Comparison of ENCODE assay signal across 18 cellular contexts in the genomic region with DNA sequence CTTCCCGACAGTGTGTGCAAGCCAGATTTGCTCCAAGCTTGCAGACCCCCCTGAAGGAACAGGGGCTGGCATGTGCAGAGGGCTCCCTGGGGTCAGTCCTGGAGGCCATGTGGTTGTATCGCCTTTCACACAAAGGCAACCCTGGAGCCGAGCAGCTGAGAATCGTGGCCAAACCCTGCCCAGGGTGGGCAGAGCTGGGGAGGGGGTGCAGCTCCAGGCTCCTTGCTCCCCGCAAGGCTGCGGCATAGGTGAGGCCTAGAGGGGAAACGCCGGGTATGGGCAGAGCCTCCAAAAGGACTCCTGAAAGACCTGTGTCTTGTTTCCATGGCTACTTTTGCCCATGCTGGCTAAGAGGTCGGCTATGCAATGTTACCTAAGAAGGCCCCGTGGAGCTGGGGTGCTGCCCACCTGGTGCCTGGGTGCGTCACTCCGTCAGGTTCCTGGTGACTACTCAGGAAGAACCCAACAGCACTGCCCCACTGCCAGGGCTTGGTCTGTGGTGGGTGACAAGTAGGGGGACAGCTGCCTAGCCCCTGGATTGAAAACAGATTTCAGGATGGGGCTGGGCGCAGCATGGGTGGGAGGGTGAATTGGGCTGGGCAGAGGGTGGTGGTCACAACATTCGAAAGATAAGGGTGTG.
"Had no signal": no experiment of that assay in that cellular context is flagged by ENCODE, and none has a peak within 500 bp of the region (broad histone marks: within the 10 kb centered on the region; RNA-seq: fewer than 3 reads in every experiment).

No MANE protein-coding gene starts in this region.

- H3K36me3 ChIP-seq: breast epithelium, esophagus squamous epithelium, thyroid gland had no signal

- ATAC-seq: activated CD4-positive, alpha-beta T cell treated with anti-CD3 and anti-CD28 coated beads for 36 hours; left cardiac atrium; right cardiac atrium had no signal

- H3K9me3 ChIP-seq: breast epithelium, esophagus squamous epithelium, thyroid gland had no signal

- H3K27ac ChIP-seq: breast epithelium, esophagus squamous epithelium, SK-N-MC, thyroid gland had no signal

- H3K27me3 ChIP-seq: thyroid gland had no signal

- H3K4me3 ChIP-seq: breast epithelium, esophagus squamous epithelium, SK-N-MC, thyroid gland had no signal

- H3K4me1 ChIP-seq: breast epithelium, esophagus squamous epithelium, thyroid gland had no signal

- DNase-seq: activated CD4-positive, alpha-beta T cell treated with anti-CD3 and anti-CD28 coated beads for 36 hours; activated CD4-positive, alpha-beta T cell treated with anti-CD3 and anti-CD28 coated beads, Interleukin-2, amount 50 U/mL, for 48 hours; activated effector memory CD4-positive, alpha-beta T cell treated with Interleukin-2 at 50 U/mL for 16 hours; activated naive CD4-positive, alpha-beta T cell treated with anti-CD3 and anti-CD28 coated beads, Interleukin-2, amount 50 U/mL, for 16 hours; cerebellar nuclear complex; effector memory CD4-positive, alpha-beta T cell; esophagus squamous epithelium; left cardiac atrium; midbrain; nephron progenitor cell; occipital lobe; right cardiac atrium; small intestine; stimulated activated CD4-positive, alpha-beta T cell treated with anti-CD3 and anti-CD28 coated beads, Interleukin-15, amount 100 ng/mL, for 24 hours; stimulated activated CD4-positive, alpha-beta T cell treated with anti-CD3 and anti-CD28 coated beads, Interleukin-2, amount 100 ng/mL, for 48 hours; thyroid gland had no signal
